ENCODE assay signal across 9 cellular contexts in genomic region chr16:20799599-20799998, GRCh38. TPM values are rescaled to one million over a fixed set of nuclear protein-coding genes. Genes with fewer than 3 reads are reported as not detected.
DNase-seq lines count a peak whose midpoint lies in the region; ATAC-seq, FAIRE-seq and TF ChIP-seq lines count a peak whose summit lies in the region.
"Had no signal": no experiment of that assay in that cellular context is flagged by ENCODE, and none has a peak within 500 bp of the region (broad histone marks: within the 10 kb centered on the region; RNA-seq: fewer than 3 reads in every experiment).

No MANE protein-coding gene starts in this region.

- no peaks in the 10 kb centered on the region for H3K27me3 Mint-ChIP-seq in nephron (ENCODE audit: low read depth)
- H3K27me3 Mint-ChIP-seq: activated naive CD8-positive, alpha-beta T cell had no signal

- H3K4me1 Mint-ChIP-seq in nephron, result no peaks in the 10 kb centered on the region

- H3K36me3 Mint-ChIP-seq in nephron (ENCODE audit: low read depth), result peaks cover 16% of the 10 kb centered on the region
- H3K36me3 Mint-ChIP-seq: activated naive CD8-positive, alpha-beta T cell had no signal

- TF ChIP-seq CTCF in D721Med (IDR thresholded peaks at IDR 0.05; ENCODE audit: insufficient read depth, missing control alignments) (peak; percentile 46), body of pancreas (IDR thresholded peaks at IDR 0.05) (peak in 6 of 7 experiments; percentile 56 to 76 (median 58)), nephron (IDR thresholded peaks at IDR 0.05; ENCODE audit: unreplicated experiment in 3 of 3) (peak; percentile 31 to 63 (median 34))

- 48 to 54% methylated on average over 2 of the region's 2 CpGs for WGBS in body of pancreas, 2 donors
- 21 to 24% methylated on average over 2 of the region's 2 CpGs for WGBS in aorta, 2 donors

- FAIRE-seq in D721Med (lab: Jason Lieb, UNC), result peak; percentile 25

- ATAC-seq in body of pancreas (peak; percentile 40), HG03135 (IDR thresholded peaks at IDR 0.05; ENCODE audit: unreplicated experiment) (no peak), aorta (ENCODE audit: low FRiP score) (no peak)

- H3K27ac Mint-ChIP-seq in nephron, result no peak overlapping the region
- H3K27ac Mint-ChIP-seq: activated naive CD8-positive, alpha-beta T cell had no signal

- no peaks in the 10 kb centered on the region for H3K9me3 Mint-ChIP-seq in nephron

- TF ChIP-seq POLR2A in body of pancreas (IDR thresholded peaks at IDR 0.05), result no peak

- H3K27me3 ChIP-seq in body of pancreas, result no peaks in the 10 kb centered on the region
- H3K27me3 ChIP-seq in aorta (ENCODE audit: control insufficient read depth in 1 of 2, insufficient read depth in 2 of 2, low read length in 1 of 2), result no peaks in the 10 kb centered on the region

- H3K4me1 ChIP-seq in body of pancreas (peaks cover 8% of the 10 kb centered on the region), aorta (ENCODE audit: control insufficient read depth in 1 of 2, insufficient read depth in 2 of 2, low read length in 2 of 2) (no peaks in the 10 kb centered on the region)

- H3K36me3 ChIP-seq in body of pancreas (replicated peaks in 1 of 2; ENCODE audit: insufficient read depth in 1 of 2, low read depth in 2 of 2) (peaks cover 0 to 12% of the 10 kb centered on the region in 2 donors), aorta (ENCODE audit: control insufficient read depth in 1 of 2, insufficient read depth in 2 of 2, low read length in 1 of 2) (no peaks in the 10 kb centered on the region)

- no peak overlapping the region for H3K27ac ChIP-seq in body of pancreas
- H3K27ac ChIP-seq in aorta (ENCODE audit: low read depth in 1 of 2, low read length in 2 of 2), result no peak overlapping the region

- H3K4me3 Mint-ChIP-seq in nephron, result no peak overlapping the region
- H3K4me3 Mint-ChIP-seq: activated naive CD8-positive, alpha-beta T cell had no signal

- H3K4me3 ChIP-seq in body of pancreas (no peak overlapping the region), aorta (ENCODE audit: low read length in 2 of 2) (no peak overlapping the region)

- H3K9me3 ChIP-seq in body of pancreas (no peaks in the 10 kb centered on the region), aorta (ENCODE audit: control insufficient read depth, low read length) (no peaks in the 10 kb centered on the region)

- DNase-seq in D721Med (ENCODE audit: insufficient read length, low spot score), result no peak
- peak; percentile 30 for DNase-seq in M059J (ENCODE audit: low read depth)
- no peak for DNase-seq in body of pancreas
- DNase-seq in effector CD8-positive, alpha-beta T cell (lab: John Stamatoyannopoulos, UW), result no peak
- DNase-seq in 8988T, result no peak
- no peak for DNase-seq in aorta

- intact Hi-C loops in body of pancreas (cut with DNase I) (no loop called here), aorta (cut with DNase I) (no loop called here)

RNA-seq across cellular contexts. Expression of gene ERI2, which starts 6.7 kb away (rescaled TPM):
- 14.0 and 22.3 TPM in 2 replicates for total RNA-seq in M059J (2014; rRNA removed; shearing (Covaris generic))
- total RNA-seq in body of pancreas (10 to 100 TPM; 13.2 to 16.3 TPM), aorta (10 to 100 TPM in 1 of 2 donors, 1 to 10 TPM in 1; 6.7 to 14.3 TPM)
- polyA plus RNA-seq in aorta, result 10 to 100 TPM; 12.7 to 14.3 TPM

RNA-seq across cellular contexts. Expression of gene REXO5, which starts 6.7 kb away (rescaled TPM):
- total RNA-seq in M059J (2014; rRNA removed; shearing (Covaris generic)), result 9.5 and 12.8 TPM in 2 replicates
- total RNA-seq in body of pancreas (1 to 10 TPM; 2.3 to 3.6 TPM), aorta (1 to 10 TPM; 1.1 to 3.0 TPM)
- polyA plus RNA-seq in aorta, result 1 to 10 TPM in 1 of 2 donors, under 1 TPM in 1; 0.88 to 2.2 TPM

RNA-seq across cellular contexts. Expression of gene ACSM3, which starts 35.8 kb away (rescaled TPM):
- 0.81 and 2.5 TPM in 2 replicates for total RNA-seq in M059J (2014; rRNA removed; shearing (Covaris generic))
- total RNA-seq in body of pancreas (10 to 100 TPM; 65.9 to 89.2 TPM), aorta (1 to 10 TPM; 1.1 to 2.2 TPM)
- polyA plus RNA-seq in aorta, result under 1 TPM; 0.49 to 0.88 TPM

RNA-seq across cellular contexts. Expression of gene THUMPD1, which starts 58.0 kb away (rescaled TPM):
- 45.2 and 57.3 TPM in 2 replicates for total RNA-seq in M059J (2014; rRNA removed; shearing (Covaris generic))
- total RNA-seq in body of pancreas (10 to 100 TPM; 25.1 to 34.8 TPM), aorta (10 to 100 TPM; 31.7 to 38.1 TPM)
- polyA plus RNA-seq in aorta, result 10 to 100 TPM; 15.3 to 25.3 TPM

Comparison
In these comparisons a context has a peak if more than half of its experiments do, and no peak if none do; other contexts are left out.
1. RNA of gene ACSM3, which starts 35.8 kb away (total RNA-seq): 65.9 to 89.2 TPM in body of pancreas; 0.81 to 2.5 TPM in M059J and 1.1 to 2.2 TPM in aorta; every median in the first group is over 10 times any median in the second.
2. Peak in every context shown above with its lines, with median percentiles within 50 percentile points of each other: CTCF ChIP-seq.